ENCODE assay signal across 23 cellular contexts in genomic region chr14:68710776-68711175, GRCh38.
DNase-seq lines count a peak whose midpoint lies in the region; ATAC-seq and TF ChIP-seq lines count a peak whose summit lies in the region.
"Had no signal": no experiment of that assay in that cellular context is flagged by ENCODE, and none has a peak within 500 bp of the region (broad histone marks: within the 10 kb centered on the region; RNA-seq: fewer than 3 reads in every experiment).

No MANE protein-coding gene starts in this region.

- no peaks in the 10 kb centered on the region for H3K27me3 ChIP-seq in GM23338 (ENCODE audit: insufficient read depth)
- no peaks in the 10 kb centered on the region for H3K27me3 ChIP-seq in suprapubic skin
- H3K27me3 ChIP-seq: BLaER1 treated with 17β-estradiol and CSF1 and Interleukin-3, amounts not matched to agents 10 nM and 100 nM; dorsolateral prefrontal cortex; SJSA1; stomach; tibial artery had no signal

- TF ChIP-seq CTCF in GM23338 (conservative IDR thresholded peaks at IDR 0.05; ENCODE audit: low read depth in 2 of 2) (peak; percentile 34 to 61), suprapubic skin (IDR thresholded peaks at IDR 0.05) (no peak)

- H3K4me3 ChIP-seq in GM23338 (no peak overlapping the region), suprapubic skin (no peak overlapping the region)
- H3K4me3 ChIP-seq: BLaER1 treated with 17β-estradiol and CSF1 and Interleukin-3, amounts not matched to agents 10 nM and 100 nM; dorsolateral prefrontal cortex; SJSA1; stomach; tibial artery had no signal

- no peak overlapping the region for H3K27ac ChIP-seq in GM23338 (ENCODE audit: low read depth)
- H3K27ac ChIP-seq in suprapubic skin = peak overlapping the region; percentile 70
- H3K27ac ChIP-seq: BLaER1 treated with 17β-estradiol and CSF1 and Interleukin-3, amounts not matched to agents 10 nM and 100 nM; dorsolateral prefrontal cortex; SJSA1; stomach; tibial artery had no signal

- H3K4me1 ChIP-seq in GM23338 (ENCODE audit: insufficient read depth) = no peaks in the 10 kb centered on the region
- H3K4me1 ChIP-seq in suprapubic skin = peaks cover 68% of the 10 kb centered on the region
- H3K4me1 ChIP-seq: SJSA1 had no signal

- WGBS in suprapubic skin = 87% methylated on average over 4 of the region's 6 CpGs

- peaks cover 3% of the 10 kb centered on the region for H3K27me3 Mint-ChIP-seq in GM23338 (ENCODE audit: insufficient read depth, low read depth, poor library complexity)
- H3K27me3 Mint-ChIP-seq in T-helper 17 cell = no peaks in the 10 kb centered on the region
- H3K27me3 Mint-ChIP-seq: IgD-negative memory B cell had no signal

- H3F3A ChIP-seq in GM23338 (replicated peaks; ENCODE audit: low read depth) = no peaks in the 10 kb centered on the region

- H3K4me1 Mint-ChIP-seq in GM23338 (no peaks in the 10 kb centered on the region), T-helper 17 cell (peaks cover 37% of the 10 kb centered on the region)

- no peak overlapping the region for H2AFZ ChIP-seq in GM23338

- H3K36me3 ChIP-seq in GM23338 (ENCODE audit: insufficient read depth) (no peaks in the 10 kb centered on the region), suprapubic skin (no peaks in the 10 kb centered on the region)
- H3K36me3 ChIP-seq: BLaER1 treated with 17β-estradiol and CSF1 and Interleukin-3, amounts not matched to agents 10 nM and 100 nM; SJSA1; stomach; tibial artery had no signal

- no peaks in the 10 kb centered on the region for H4K20me1 ChIP-seq in GM23338 (replicated peaks; ENCODE audit: insufficient read depth)
- H4K20me1 ChIP-seq: BLaER1 treated with 17β-estradiol and CSF1 and Interleukin-3, amounts not matched to agents 10 nM and 100 nM had no signal

- no peak overlapping the region for H3K4me2 ChIP-seq in GM23338

- TF ChIP-seq EP300 in suprapubic skin (IDR thresholded peaks at IDR 0.05) = no peak

- no peak for DNase-seq in GM23338 (ENCODE audit: low spot score)
- no peak for DNase-seq in T-helper 17 cell
- DNase-seq in erythroblast (lab: John Stamatoyannopoulos, UW) = peak; percentile 11 to 25
- DNase-seq in suprapubic skin (ENCODE audit: low spot score in 2 of 2) = peak in 1 of 2 donors; percentile 63
- no peak for DNase-seq in T-helper 2 cell
- DNase-seq in NCI-H226 = no peak
- DNase-seq in activated naive CD4-positive, alpha-beta T cell (lab: John Stamatoyannopoulos, UW) = no peak
- DNase-seq: activated CD8-positive, alpha-beta T cell treated with anti-CD3 and anti-CD28 coated beads, Interleukin-2, amount 10 ng/mL, durations not matched to agents 7 days and 5 days; activated gamma-delta T cell; activated T-cell treated with anti-CD3 and anti-CD28 coated beads for 4 hours; DMS79; dorsolateral prefrontal cortex; midbrain; natural killer cell; NCI-H1105; NCI-H2029 treated with DMSO at 0.1 percent for 48 hours; NCI-H2227 treated with DMSO at 0.1 percent for 48 hours; NCI-H748 treated with DMSO at 0.1 percent for 48 hours; stomach; tibial artery had no signal

- H3K9me3 ChIP-seq in T-helper 17 cell (ENCODE audit: control insufficient read depth, low read length, poor library complexity, severe bottlenecking) (no peaks in the 10 kb centered on the region), suprapubic skin (no peaks in the 10 kb centered on the region)
- H3K9me3 ChIP-seq: SJSA1, stomach, tibial artery had no signal

- H3K9me2 ChIP-seq in GM23338 (ENCODE audit: insufficient read depth) = peaks cover 19% of the 10 kb centered on the region

- H3K36me3 Mint-ChIP-seq in GM23338 (ENCODE audit: low read depth) = no peaks in the 10 kb centered on the region
- no peaks in the 10 kb centered on the region for H3K36me3 Mint-ChIP-seq in T-helper 17 cell (ENCODE audit: low read depth)
- H3K36me3 Mint-ChIP-seq: natural killer cell had no signal

- no peaks in the 10 kb centered on the region for H3K79me2 ChIP-seq in GM23338 (replicated peaks; ENCODE audit: insufficient read depth)

- H3K9me3 Mint-ChIP-seq in GM23338 = no peaks in the 10 kb centered on the region
- H3K9me3 Mint-ChIP-seq: IgD-negative memory B cell, natural killer cell had no signal

- TF ChIP-seq POLR2A in erythroblast (IDR thresholded peaks at IDR 0.05; ENCODE audit: low read length) (no peak), suprapubic skin (IDR thresholded peaks at IDR 0.05) (no peak)

- H3K27ac Mint-ChIP-seq in GM23338 = no peak overlapping the region
- H3K27ac Mint-ChIP-seq in T-helper 17 cell = peak overlapping the region; percentile 88
- H3K27ac Mint-ChIP-seq: activated CD8-positive, alpha-beta T cell treated with anti-CD3 and anti-CD28 coated beads, Interleukin-2, amount 10 ng/mL, durations not matched to agents 7 days and 5 days; IgD-negative memory B cell had no signal

- H3K4me3 Mint-ChIP-seq in GM23338 (no peak overlapping the region), T-helper 17 cell (no peak overlapping the region)
- H3K4me3 Mint-ChIP-seq: activated CD8-positive, alpha-beta T cell treated with anti-CD3 and anti-CD28 coated beads, Interleukin-2, amount 10 ng/mL, durations not matched to agents 7 days and 5 days; IgD-negative memory B cell; natural killer cell had no signal

- ATAC-seq in GM23338 = no peak; the same call in 2 of the 3 replicates
- no peak for ATAC-seq in T-helper 17 cell
- ATAC-seq: activated CD8-positive, alpha-beta T cell treated with anti-CD3 and anti-CD28 coated beads, Interleukin-2, amount 10 ng/mL, durations not matched to agents 7 days and 5 days had no signal

TF ChIP-seq in GM23338, 12 proteins besides CTCF, POLR2A, EP300 and RAD21:
- TF ChIP-seq ZNF114 (CRISPR knock-in tag; IDR thresholded peaks at IDR 0.05) (no peak), JUNB (IDR thresholded peaks at IDR 0.05; ENCODE audit: unreplicated experiment) (no peak)

Comparison
In these comparisons a context has a peak if more than half of its experiments do, and no peak if none do; other contexts are left out.
1. DNase-seq: peak in erythroblast (2 of 2); none in GM23338 (single experiment), T-helper 17 cell (0 of 3), T-helper 2 cell (0 of 5), NCI-H226 (single experiment) and activated naive CD4-positive, alpha-beta T cell (0 of 4).
2. CTCF ChIP-seq: peak in GM23338 (2 of 2); none in suprapubic skin (0 of 2).